In the genomic region with DNA sequence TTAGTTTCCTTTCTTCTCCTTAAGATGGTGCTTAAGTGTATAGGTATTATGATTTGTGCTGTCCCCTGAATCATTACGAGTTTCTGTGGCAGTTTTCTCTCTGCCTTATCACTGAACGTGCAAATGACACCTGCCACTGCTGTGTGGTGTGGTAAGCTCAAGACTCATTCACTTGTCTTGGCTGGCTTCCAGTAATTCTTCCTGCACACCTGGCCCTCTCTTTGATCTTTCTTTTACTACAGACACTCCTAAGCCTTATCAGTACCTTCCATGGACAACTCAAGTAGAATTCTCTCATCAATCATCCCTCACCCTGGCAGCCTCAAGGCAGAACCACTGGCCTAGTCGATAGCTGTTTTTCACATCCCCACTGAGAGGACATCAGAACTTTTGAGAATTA, we compare ENCODE assay signal across 15 cellular contexts.
DNase-seq lines count a peak whose midpoint lies in the region; TF ChIP-seq lines count a peak whose summit lies in the region.
"Had no signal": no experiment of that assay in that cellular context is flagged by ENCODE, and none has a peak within 500 bp of the region (broad histone marks: within the 10 kb centered on the region; RNA-seq: fewer than 3 reads in every experiment).

No MANE protein-coding gene starts in this region.

- 16 to 18% methylated on average over 2 to 3 of the region's 3 CpGs for WGBS in transverse colon (ENCODE audit: low coverage in 1 of 2), 2 donors

- H3K27me3 ChIP-seq in WERI-Rb-1 (ENCODE audit: insufficient read depth, low read depth, severe bottlenecking), result no peaks in the 10 kb centered on the region
- no peaks in the 10 kb centered on the region for H3K27me3 ChIP-seq in transverse colon

- H3K36me3 Mint-ChIP-seq in activated CD4-positive, alpha-beta memory T cell treated with anti-CD3 and anti-CD28 coated beads for 36 hours, result no peaks in the 10 kb centered on the region
- H3K36me3 Mint-ChIP-seq: brain, naive B cell had no signal

- TF ChIP-seq POLR2A in transverse colon (IDR thresholded peaks at IDR 0.05), result no peak

- no peak for TF ChIP-seq CTCF in WERI-Rb-1 (IDR thresholded peaks at IDR 0.05; ENCODE audit: low read depth, low read length)
- no peak for TF ChIP-seq CTCF in transverse colon (IDR thresholded peaks at IDR 0.05)

- H3K4me3 ChIP-seq in WERI-Rb-1 (ENCODE audit: low read depth, low read length), result no peak overlapping the region
- no peak overlapping the region for H3K4me3 ChIP-seq in transverse colon
- H3K4me3 ChIP-seq: left ventricle myocardium inferior had no signal

- intact Hi-C loops in transverse colon (cut with DNase I; ENCODE audit: low total_unique reads), result no loop called here
- intact Hi-C loops in activated CD4-positive, alpha-beta memory T cell treated with anti-CD3 and anti-CD28 coated beads for 36 hours (cut with micrococcal nuclease), result no loop called here

- no peaks in the 10 kb centered on the region for H3K4me1 Mint-ChIP-seq in activated CD4-positive, alpha-beta memory T cell treated with anti-CD3 and anti-CD28 coated beads for 36 hours (ENCODE audit: low read depth)
- H3K4me1 Mint-ChIP-seq: brain, naive B cell had no signal

- no peak for TF ChIP-seq EP300 in transverse colon (IDR thresholded peaks at IDR 0.05; ENCODE audit: low read depth)

- no peak overlapping the region for H3K4me3 Mint-ChIP-seq in activated CD4-positive, alpha-beta memory T cell treated with anti-CD3 and anti-CD28 coated beads for 36 hours
- H3K4me3 Mint-ChIP-seq: brain, naive B cell had no signal

- no peaks in the 10 kb centered on the region for H3K27me3 Mint-ChIP-seq in activated CD4-positive, alpha-beta memory T cell treated with anti-CD3 and anti-CD28 coated beads for 36 hours
- H3K27me3 Mint-ChIP-seq: brain, naive B cell had no signal

- H3K27ac Mint-ChIP-seq in activated CD4-positive, alpha-beta memory T cell treated with anti-CD3 and anti-CD28 coated beads for 36 hours, result no peak overlapping the region
- H3K27ac Mint-ChIP-seq: brain, naive B cell had no signal

- no peaks in the 10 kb centered on the region for H3K9me3 Mint-ChIP-seq in activated CD4-positive, alpha-beta memory T cell treated with anti-CD3 and anti-CD28 coated beads for 36 hours
- H3K9me3 Mint-ChIP-seq: brain, naive B cell had no signal

- CTCF ChIA-PET in activated CD4-positive, alpha-beta memory T cell treated with anti-CD3 and anti-CD28 coated beads for 36 hours (lab: Charles Lee), result no interaction called here

- H3K36me3 ChIP-seq in WERI-Rb-1 (no peaks in the 10 kb centered on the region), transverse colon (no peaks in the 10 kb centered on the region)
- H3K36me3 ChIP-seq: left ventricle myocardium inferior had no signal

- H3K4me1 ChIP-seq in transverse colon, result peaks cover 0 to 20% (median 4%) of the 10 kb centered on the region in 4 donors
- H3K4me1 ChIP-seq: left ventricle myocardium inferior had no signal

- H3K27ac ChIP-seq in WERI-Rb-1 (no peak overlapping the region), transverse colon (peak overlapping the region in 3 of 4 donors; percentile 2 to 52 (median 42))
- H3K27ac ChIP-seq: left ventricle myocardium inferior had no signal

- DNase-seq in NCI-H345 (lab: John Stamatoyannopoulos, UW) (peak; percentile 39), NCI-H345 treated with DMSO at 0.1 percent for 48 hours (lab: John Stamatoyannopoulos, UW; ENCODE audit: unreplicated experiment) (no peak), NCI-H1417 (lab: John Stamatoyannopoulos, UW) (peak; percentile 31 to 79 (median 70)), WERI-Rb-1 (peak; percentile 43), transverse colon (peak; percentile 54), kidney glomerular epithelial cell (lab: John Stamatoyannopoulos, UW) (no peak)
- DNase-seq in effector CD8-positive, alpha-beta T cell (lab: John Stamatoyannopoulos, UW), result no peak
- DNase-seq in activated CD4-positive, alpha-beta memory T cell treated with anti-CD3 and anti-CD28 coated beads for 36 hours, result no peak
- DNase-seq: activated CD4-positive, CD25-positive, alpha-beta regulatory T cell treated with anti-CD3 and anti-CD28 coated beads, Interleukin-2, amount 50 U/mL, for 72 hours; activated CD8-positive, alpha-beta memory T cell treated with anti-CD3 and anti-CD28 coated beads, Interleukin-2, amount 50 U/mL, for 48 hours; activated naive CD4-positive, alpha-beta T cell treated with anti-CD3 and anti-CD28 coated beads, Interleukin-2, amount 50 U/mL, for 16 hours; left ventricle myocardium inferior; naive B cell; stimulated activated CD4-positive, alpha-beta T cell treated with anti-CD3 and anti-CD28 coated beads, Interleukin-15, amount 100 ng/mL, for 24 hours had no signal

- in situ Hi-C loops in transverse colon (cut with MboI; ENCODE audit: low pct_ligation_motif_present in 1 of 4, low pct_unique_long_range_greater_than_20kb in 1 of 4, low sequenced_read_pairs in 3 of 4), result no loop called here

- POLR2A ChIA-PET in activated CD4-positive, alpha-beta memory T cell treated with anti-CD3 and anti-CD28 coated beads for 36 hours (lab: Charles Lee), result no interaction called here

- H3K9me3 ChIP-seq in WERI-Rb-1 (ENCODE audit: severe bottlenecking) (no peaks in the 10 kb centered on the region), transverse colon (no peaks in the 10 kb centered on the region)
- H3K9me3 ChIP-seq: left ventricle myocardium inferior had no signal

Comparison
In these comparisons a context has a peak if more than half of its experiments do, and no peak if none do; other contexts are left out.
1. DNase-seq: peak in NCI-H345 (single experiment), NCI-H1417 (3 of 3), WERI-Rb-1 (single experiment) and transverse colon (single experiment); none in NCI-H345 treated with DMSO at 0.1 percent for 48 hours (single experiment), effector CD8-positive, alpha-beta T cell (single experiment), activated CD4-positive, alpha-beta memory T cell treated with anti-CD3 and anti-CD28 coated beads for 36 hours (single experiment) and kidney glomerular epithelial cell (single experiment).